ENCODE assay signal across 12 cellular contexts in genomic region chr3:36964827-36965226, GRCh38. TPM values are rescaled to one million over a fixed set of nuclear protein-coding genes. Genes with fewer than 3 reads are reported as not detected.
DNase-seq lines count a peak whose midpoint lies in the region; ATAC-seq and TF ChIP-seq lines count a peak whose summit lies in the region.
"Had no signal": no experiment of that assay in that cellular context is flagged by ENCODE, and none has a peak within 500 bp of the region (broad histone marks: within the 10 kb centered on the region; RNA-seq: fewer than 3 reads in every experiment).

No MANE protein-coding gene starts in this region.

- no peaks in the 10 kb centered on the region for H3K9me3 ChIP-seq in OCI-LY3 (ENCODE audit: insufficient read depth, low read length)
- H3K9me3 ChIP-seq in smooth muscle cell (replicated peaks; ENCODE audit: low read depth), result no peaks in the 10 kb centered on the region

- H3K9ac ChIP-seq in OCI-LY3 (ENCODE audit: low read length) (no peak overlapping the region), smooth muscle cell (ENCODE audit: low read depth) (no peak overlapping the region)

- DNase-seq in smooth muscle cell (lab: John Stamatoyannopoulos, UW; ENCODE audit: unreplicated experiment) (no peak), G401 (ENCODE audit: low spot score) (no peak), NCI-H2227 (lab: John Stamatoyannopoulos, UW; ENCODE audit: unreplicated experiment) (no peak)
- DNase-seq: aorta; CD4-positive, alpha-beta T cell; NCI-H2081 had no signal

- no peak overlapping the region for H2AFZ ChIP-seq in OCI-LY3 (ENCODE audit: low read depth, low read length)
- no peak overlapping the region for H2AFZ ChIP-seq in smooth muscle cell (ENCODE audit: low read depth)

- no peaks in the 10 kb centered on the region for H3F3A ChIP-seq in smooth muscle cell (ENCODE audit: low read depth)

- ATAC-seq in GM18907 (IDR thresholded peaks at IDR 0.05; ENCODE audit: unreplicated experiment), result peak; percentile 71
- peak; percentile 65 for ATAC-seq in HG02884 (IDR thresholded peaks at IDR 0.05; ENCODE audit: unreplicated experiment)
- ATAC-seq in GM18858 (IDR thresholded peaks at IDR 0.05; ENCODE audit: unreplicated experiment), result no peak
- ATAC-seq in HG03097 (IDR thresholded peaks at IDR 0.05; ENCODE audit: low FRiP score, unreplicated experiment), result no peak

- H3K27ac ChIP-seq in OCI-LY3 (ENCODE audit: low read length) (no peak overlapping the region), smooth muscle cell (ENCODE audit: low read depth) (peak overlapping the region; percentile 78)

- H3K79me2 ChIP-seq in OCI-LY3 (ENCODE audit: low read length), result no peaks in the 10 kb centered on the region
- H3K79me2 ChIP-seq in smooth muscle cell (ENCODE audit: low read depth), result no peaks in the 10 kb centered on the region

- no peak overlapping the region for H3K4me3 ChIP-seq in OCI-LY3 (ENCODE audit: low read length)
- no peak overlapping the region for H3K4me3 ChIP-seq in smooth muscle cell
- H3K4me3 ChIP-seq: lung had no signal

- TF ChIP-seq CTCF in OCI-LY3 (IDR thresholded peaks at IDR 0.05; ENCODE audit: low read depth, low read length), result no peak
- no peak for TF ChIP-seq CTCF in smooth muscle cell (IDR thresholded peaks at IDR 0.05; ENCODE audit: borderline replicate concordance, insufficient read depth, poor library complexity, severe bottlenecking)

- in situ Hi-C loops in G401 (cut with HindIII; ENCODE audit: low sequenced_read_pairs), result no loop called here

- peak overlapping the region; percentile 5; the same call in 1 of the 2 replicates for H3K4me2 ChIP-seq in OCI-LY3 (ENCODE audit: low read length)
- no peak overlapping the region for H3K4me2 ChIP-seq in smooth muscle cell

- H3K4me1 ChIP-seq in OCI-LY3 (ENCODE audit: low read length), result peaks cover 24% of the 10 kb centered on the region
- H3K4me1 ChIP-seq in smooth muscle cell (ENCODE audit: low read depth), result peaks cover 7% of the 10 kb centered on the region

- H3K36me3 ChIP-seq in OCI-LY3 (replicated peaks; ENCODE audit: low read depth, low read length) (no peaks in the 10 kb centered on the region), smooth muscle cell (ENCODE audit: low read depth) (no peaks in the 10 kb centered on the region)

- H4K20me1 ChIP-seq in OCI-LY3 (ENCODE audit: insufficient read depth, low read length) (no peaks in the 10 kb centered on the region), smooth muscle cell (ENCODE audit: low read depth) (no peaks in the 10 kb centered on the region)

- H3K27me3 ChIP-seq in OCI-LY3 (ENCODE audit: low read depth, low read length) (no peaks in the 10 kb centered on the region), smooth muscle cell (ENCODE audit: low read depth) (no peaks in the 10 kb centered on the region)

RNA-seq across cellular contexts. Expression of gene TRANK1, which starts 20.0 kb away (rescaled TPM):
- 5.2 and 11.7 TPM in 2 replicates for total RNA-seq in smooth muscle cell
- polyA plus RNA-seq in smooth muscle cell, result 2.0 and 2.4 TPM in 2 replicates
- 0.18 and 0.44 TPM in 2 replicates for total RNA-seq in G401 (2014; rRNA removed; shearing (Covaris generic))

RNA-seq across cellular contexts. Expression of gene EPM2AIP1, which starts 28.1 kb away (rescaled TPM):
- 18.6 and 26.0 TPM in 2 replicates for total RNA-seq in smooth muscle cell
- 6.5 and 11.7 TPM in 2 replicates for polyA plus RNA-seq in smooth muscle cell
- total RNA-seq in G401 (2014; rRNA removed; shearing (Covaris generic)), result 11.4 and 14.7 TPM in 2 replicates

RNA-seq across cellular contexts. Expression of gene MLH1, which starts 28.5 kb away (rescaled TPM):
- 28.3 and 35.0 TPM in 2 replicates for total RNA-seq in smooth muscle cell
- 16.6 and 22.6 TPM in 2 replicates for polyA plus RNA-seq in smooth muscle cell
- total RNA-seq in G401 (2014; rRNA removed; shearing (Covaris generic)), result 82.5 and 84.7 TPM in 2 replicates

Comparison
In these comparisons a context has a peak if more than half of its experiments do, and no peak if none do; other contexts are left out.
1. ATAC-seq: peak in GM18907 (single experiment) and HG02884 (single experiment); none in GM18858 (single experiment) and HG03097 (single experiment).